18 cellular contexts compared by ENCODE assay signal in the genomic region with DNA sequence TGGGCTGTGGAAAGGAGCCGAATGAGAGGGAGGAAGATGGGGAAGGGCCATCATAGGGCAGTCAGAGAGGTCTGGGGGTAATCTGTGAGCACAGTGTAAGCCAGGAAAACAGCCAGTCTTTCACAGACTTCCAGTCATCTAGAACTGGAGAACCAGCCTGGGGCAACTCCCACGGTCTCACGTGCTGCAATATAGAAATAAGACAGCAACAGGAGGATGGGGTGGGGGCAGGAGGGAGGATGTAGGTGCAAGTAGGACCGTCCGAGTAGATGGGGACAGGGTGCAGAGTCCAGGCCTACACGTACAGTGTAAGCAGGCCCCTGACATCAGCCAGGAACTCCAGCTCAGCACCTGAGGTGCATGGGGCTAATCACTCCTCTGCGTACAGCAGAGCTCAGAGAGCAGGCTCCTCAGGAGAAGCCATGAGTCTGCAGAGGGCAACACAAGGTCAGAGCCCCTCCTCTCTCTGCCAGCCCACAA. TPM values are rescaled to one million over a fixed set of nuclear protein-coding genes. Genes with fewer than 3 reads are reported as not detected.
DNase-seq lines count a peak whose midpoint lies in the region; ATAC-seq, FAIRE-seq and TF ChIP-seq lines count a peak whose summit lies in the region.
"Had no signal": no experiment of that assay in that cellular context is flagged by ENCODE, and none has a peak within 500 bp of the region (broad histone marks: within the 10 kb centered on the region; RNA-seq: fewer than 3 reads in every experiment).

No MANE protein-coding gene starts in this region.

- H3K79me2 ChIP-seq in PC-9 (ENCODE audit: low read depth) (no peaks in the 10 kb centered on the region), H1 (ENCODE audit: control insufficient read depth in 1 of 2, insufficient read depth in 2 of 2, low read length in 2 of 2) (no peaks in the 10 kb centered on the region), trophoblast cell (ENCODE audit: control insufficient read depth, insufficient read depth, low read length, poor library complexity) (no peaks in the 10 kb centered on the region)

- no peak overlapping the region for H3K4ac ChIP-seq in H1 (replicated peaks; ENCODE audit: insufficient read length, low read depth, low read length)
- H3K4ac ChIP-seq in trophoblast cell (ENCODE audit: low read depth, low read length): no peak overlapping the region

- peak overlapping the region; percentile 79 for H3K27ac ChIP-seq in PC-9
- H3K27ac ChIP-seq in H1 (ENCODE audit: low read depth, low read length): no peak overlapping the region
- H3K27ac ChIP-seq in trophoblast cell (ENCODE audit: low read depth, low read length): no peak overlapping the region
- H3K27ac ChIP-seq: BLaER1 treated with 17β-estradiol and CSF1 and Interleukin-3, amounts not matched to agents 10 nM and 100 nM; gastrocnemius medialis had no signal

- H3K4me1 ChIP-seq in PC-9 (replicated peaks; ENCODE audit: insufficient read depth) (peaks cover 44% of the 10 kb centered on the region), H1 (replicated peaks in 1 of 4; ENCODE audit: control insufficient read depth in 3 of 4, insufficient read depth in 4 of 4, low read length in 3 of 4) (peaks cover 0 to 3% (median 0%) of the 10 kb centered on the region in 4 experiments; a peak in 1 of 7 replicates), trophoblast cell (ENCODE audit: control insufficient read depth in 1 of 2, insufficient read depth in 2 of 2, low read length in 2 of 2) (peaks cover 8% of the 10 kb centered on the region in 2 experiments)

- H3K27me3 Mint-ChIP-seq in activated CD4-positive, alpha-beta memory T cell treated with anti-CD3 and anti-CD28 coated beads for 36 hours: no peaks in the 10 kb centered on the region
- no peaks in the 10 kb centered on the region for H3K27me3 Mint-ChIP-seq in activated CD4-positive, alpha-beta memory T cell treated with anti-CD3 and anti-CD28 coated beads, Interleukin-2, amount 10 ng/mL, durations not matched to agents 7 days and 5 days
- H3K27me3 Mint-ChIP-seq: progenitor cell of endocrine pancreas had no signal

- CTCF ChIA-PET in activated CD4-positive, alpha-beta memory T cell treated with anti-CD3 and anti-CD28 coated beads for 36 hours (lab: Charles Lee): interaction anchor here (0.9 to 6.4 kb wide), 3 partner anchors 9 to 60 kb away, joined by 3 to 61 read pairs (median 3); partner anchors contain the start of gene TNFAIP3
- CTCF ChIA-PET in activated CD4-positive, alpha-beta memory T cell treated with anti-CD3 and anti-CD28 coated beads, Interleukin-2, amount 10 ng/mL, durations not matched to agents 7 days and 5 days (lab: Charles Lee): interaction anchor here (0.8 to 1.6 kb wide), 2 partner anchors 9 to 101 kb away, joined by 3 to 7 read pairs; no protein-coding TSS in a partner anchor
- CTCF ChIA-PET in PC-9 (lab: Charles Lee) (no interaction called here), H1 (lab: Charles Lee; ENCODE audit: partially characterized antibody) (interaction anchor here (0.6 to 2.5 kb wide), 5 partner anchors 10 to 132 kb away, joined by 3 to 12 read pairs (median 3); no protein-coding TSS in a partner anchor)

- no peak overlapping the region for H4K12ac ChIP-seq in trophoblast cell (ENCODE audit: low read depth, low read length)

- no peak overlapping the region for H4K5ac ChIP-seq in H1 (ENCODE audit: insufficient read length, low read depth, low read length)

- H3K23me2 ChIP-seq in H1 (ENCODE audit: low read depth, low read length): no peaks in the 10 kb centered on the region

- TF ChIP-seq EP300 in H1 (IDR thresholded peaks at IDR 0.05; ENCODE audit: borderline replicate concordance in 1 of 2, low read depth in 2 of 2, low read length in 2 of 2): no peak

- H4K8ac ChIP-seq in H1 (ENCODE audit: extremely low read depth, insufficient read depth, low read length): no peak overlapping the region
- H4K8ac ChIP-seq in trophoblast cell (ENCODE audit: low read depth, low read length): peak overlapping the region; percentile 11

- H3F3A ChIP-seq in PC-9 (ENCODE audit: insufficient read depth, low read depth): peaks cover 18% of the 10 kb centered on the region

- no peak for TF ChIP-seq CTCF in PC-9 (conservative IDR thresholded peaks at IDR 0.05)
- TF ChIP-seq CTCF in H1 (IDR thresholded peaks at IDR 0.05; ENCODE audit: control extremely low read depth in 1 of 3, insufficient read depth in 1 of 3, low read depth in 1 of 3, low read length in 3 of 3): no peak

- H2BK120ac ChIP-seq in H1 (replicated peaks; ENCODE audit: low read depth, low read length) (no peak overlapping the region), trophoblast cell (ENCODE audit: insufficient read depth, low read length, poor library complexity) (no peak overlapping the region)

- H3K27me3 ChIP-seq in PC-9 (ENCODE audit: insufficient read depth, low read depth) (no peaks in the 10 kb centered on the region), H1 (replicated peaks in 1 of 4; ENCODE audit: control insufficient read depth in 3 of 4, extremely low read depth in 1 of 4, insufficient read depth in 3 of 4, low read length in 3 of 4) (no peaks in the 10 kb centered on the region), trophoblast cell (ENCODE audit: insufficient read depth, low read length) (no peaks in the 10 kb centered on the region)
- H3K27me3 ChIP-seq: BLaER1 treated with 17β-estradiol and CSF1 and Interleukin-3, amounts not matched to agents 10 nM and 100 nM; gastrocnemius medialis had no signal

- H2AFZ ChIP-seq in PC-9 (peak overlapping the region; percentile 46; the same call in 1 of the 2 replicates), H1 (ENCODE audit: low read length) (peak overlapping the region; percentile 83), trophoblast cell (ENCODE audit: insufficient read depth, low read length, poor library complexity) (no peak overlapping the region)

- H3K4me3 ChIP-seq in PC-9 (no peak overlapping the region), H1 (ENCODE audit: extremely low read depth in 1 of 4, insufficient read depth in 2 of 4, low read depth in 3 of 4, low read length in 4 of 4) (no peak overlapping the region), trophoblast cell (ENCODE audit: low read depth, low read length) (no peak overlapping the region)
- H3K4me3 ChIP-seq: BLaER1 treated with 17β-estradiol and CSF1 and Interleukin-3, amounts not matched to agents 10 nM and 100 nM; gastrocnemius medialis had no signal

- H3K23ac ChIP-seq in H1 (ENCODE audit: insufficient read length): no peak overlapping the region
- H3K23ac ChIP-seq in trophoblast cell (ENCODE audit: low read length): no peak overlapping the region

- BruUV-seq in PC-9 (replicated peaks; lab: Mats Ljungman, UMichigan): no TSS peak

- no peak overlapping the region for H2BK15ac ChIP-seq in H1 (ENCODE audit: low read length)

- H2BK5ac ChIP-seq in H1 (ENCODE audit: low read depth, low read length) (no peak overlapping the region), trophoblast cell (ENCODE audit: low read depth, low read length, poor library complexity) (no peak overlapping the region)

- H3K79me1 ChIP-seq in H1 (ENCODE audit: low read depth, low read length): no peaks in the 10 kb centered on the region
- H3K79me1 ChIP-seq in trophoblast cell (ENCODE audit: low read length): peaks cover 4% of the 10 kb centered on the region

- DNase-seq in activated CD4-positive, alpha-beta memory T cell treated with anti-CD3 and anti-CD28 coated beads for 36 hours: no peak
- no peak for DNase-seq in activated CD4-positive, alpha-beta memory T cell treated with anti-CD3 and anti-CD28 coated beads, Interleukin-2, amount 10 ng/mL, durations not matched to agents 7 days and 5 days
- DNase-seq in PC-9 (no peak), H1 (ENCODE audit: low read depth in 1 of 2, low spot score in 2 of 2) (no peak), trophoblast cell (no peak), G401 (ENCODE audit: low spot score) (no peak), GM19239 (ENCODE audit: insufficient read length, low spot score) (no peak)
- DNase-seq: activated CD4-positive, CD25-positive, alpha-beta regulatory T cell; activated naive CD4-positive, alpha-beta T cell treated with Interleukin-2 at 50 U/mL for 16 hours; DMS153; gastrocnemius medialis; NCI-H2227 treated with DMSO at 0.1 percent for 48 hours; small intestine; stimulated activated CD4-positive, alpha-beta T cell treated with anti-CD3 and anti-CD28 coated beads, Interleukin-4, amount 100 ng/mL, for 4 hours had no signal

- H3K9ac ChIP-seq in H1 (replicated peaks in 1 of 4; ENCODE audit: extremely low read depth in 1 of 4, low read depth in 3 of 4, low read length in 3 of 4) (no peak overlapping the region), trophoblast cell (ENCODE audit: low read length) (no peak overlapping the region)
- H3K9ac ChIP-seq: BLaER1 treated with 17β-estradiol and CSF1 and Interleukin-3, amounts not matched to agents 10 nM and 100 nM had no signal

- no peak for TF ChIP-seq POLR2A in H1 (IDR thresholded peaks at IDR 0.05; ENCODE audit: control extremely low read depth in 1 of 2, low read depth in 2 of 2, low read length in 2 of 2)

- no peaks in the 10 kb centered on the region for H3K36me3 ChIP-seq in PC-9 (ENCODE audit: low read depth)
- no peaks in the 10 kb centered on the region for H3K36me3 ChIP-seq in H1 (ENCODE audit: control insufficient read depth in 2 of 4, insufficient read depth in 4 of 4, low read length in 3 of 4)
- H3K36me3 ChIP-seq in trophoblast cell (ENCODE audit: control insufficient read depth in 1 of 2, insufficient read depth in 2 of 2, low read length in 2 of 2): no peaks in the 10 kb centered on the region
- H3K36me3 ChIP-seq: BLaER1 treated with 17β-estradiol and CSF1 and Interleukin-3, amounts not matched to agents 10 nM and 100 nM; gastrocnemius medialis had no signal

- FAIRE-seq in H1 (lab: Jason Lieb, UNC) (no peak), GM19239 (lab: Jason Lieb, UNC) (no peak)
- FAIRE-seq: small intestine had no signal

- H4K91ac ChIP-seq in H1 (replicated peaks; ENCODE audit: insufficient read length, low read length): no peak overlapping the region
- H4K91ac ChIP-seq in trophoblast cell (ENCODE audit: low read depth, low read length): peak overlapping the region; percentile 45

- H4K20me1 ChIP-seq in PC-9 (ENCODE audit: insufficient read depth) (no peaks in the 10 kb centered on the region), H1 (replicated peaks in 1 of 2; ENCODE audit: control insufficient read depth in 1 of 2, insufficient read depth in 2 of 2, low read length in 2 of 2) (no peaks in the 10 kb centered on the region)
- H4K20me1 ChIP-seq: BLaER1 treated with 17β-estradiol and CSF1 and Interleukin-3, amounts not matched to agents 10 nM and 100 nM had no signal

- intact Hi-C loops in activated CD4-positive, alpha-beta memory T cell treated with anti-CD3 and anti-CD28 coated beads for 36 hours (cut with micrococcal nuclease): no loop called here
- intact Hi-C loops in PC-9 (cut with micrococcal nuclease; ENCODE audit: unreplicated experiment): loop anchor here (2.0 to 5.0 kb wide), 2 partner anchors 58 to 82 kb away; partner anchors contain the start of gene TNFAIP3

- H3K9me3 ChIP-seq in PC-9 (ENCODE audit: insufficient read depth, low read depth): no peaks in the 10 kb centered on the region
- no peaks in the 10 kb centered on the region for H3K9me3 ChIP-seq in H1 (ENCODE audit: insufficient read depth in 2 of 2, low read depth in 1 of 2, low read length in 1 of 2)
- no peaks in the 10 kb centered on the region for H3K9me3 ChIP-seq in trophoblast cell (ENCODE audit: insufficient read depth, low read depth, low read length)
- H3K9me3 ChIP-seq: gastrocnemius medialis had no signal

- H3K9me2 ChIP-seq in PC-9 (ENCODE audit: insufficient read depth): no peaks in the 10 kb centered on the region

- H3K18ac ChIP-seq in H1 (ENCODE audit: extremely low read depth, low read length) (no peak overlapping the region; the same call in 1 of the 2 replicates), trophoblast cell (ENCODE audit: low read length) (no peak overlapping the region)

- POLR2A ChIA-PET in activated CD4-positive, alpha-beta memory T cell treated with anti-CD3 and anti-CD28 coated beads for 36 hours (lab: Charles Lee): interaction anchor here (0.6 to 1.2 kb wide), 2 partner anchors 10 to 20 kb away, joined by 3 read pairs; no protein-coding TSS in a partner anchor
- POLR2A ChIA-PET in activated CD4-positive, alpha-beta memory T cell treated with anti-CD3 and anti-CD28 coated beads, Interleukin-2, amount 10 ng/mL, durations not matched to agents 7 days and 5 days (lab: Charles Lee): no interaction called here
- POLR2A ChIA-PET in PC-9 (lab: Charles Lee; ENCODE audit: unreplicated experiment) (interaction anchor here (0.6 kb wide), 1 partner anchor 278 kb away, joined by 4 read pairs; no protein-coding TSS in a partner anchor), H1 (lab: Charles Lee; ENCODE audit: partially characterized antibody) (no interaction called here)

- no peak overlapping the region for H3K56ac ChIP-seq in H1 (replicated peaks; ENCODE audit: insufficient read length, low read depth, low read length)

- in situ Hi-C loops in G401 (cut with HindIII; ENCODE audit: low sequenced_read_pairs): no loop called here

- peak overlapping the region; percentile 52 for H3K27ac Mint-ChIP-seq in activated CD4-positive, alpha-beta memory T cell treated with anti-CD3 and anti-CD28 coated beads for 36 hours
- no peak overlapping the region for H3K27ac Mint-ChIP-seq in activated CD4-positive, alpha-beta memory T cell treated with anti-CD3 and anti-CD28 coated beads, Interleukin-2, amount 10 ng/mL, durations not matched to agents 7 days and 5 days
- H3K27ac Mint-ChIP-seq: progenitor cell of endocrine pancreas had no signal

- no peak for ATAC-seq in HG02623 (IDR thresholded peaks at IDR 0.05; ENCODE audit: unreplicated experiment)
- ATAC-seq: gastrocnemius medialis, Right ventricle myocardium inferior had no signal

- WGBS in H1 (ENCODE audit: extremely low coverage in 1 of 2, insufficient coverage in 1 of 2, insufficient read length in 1 of 2, insufficient replicate concordance in 2 of 2, low coverage in 1 of 2, low lambda C conversion rate in 2 of 2, missing lambda C conversion rate in 1 of 2), 2 experiments: 94% methylated on average over 5 of the region's 7 CpGs; no CpG with 5 or more reads in 1 of the 2 experiments
- no CpG with 5 or more reads among the region's 7 CpGs for WGBS in trophoblast cell (ENCODE audit: extremely low coverage, insufficient coverage, insufficient read length)

- no peak overlapping the region; the same call in 1 of the 2 replicates for H2BK12ac ChIP-seq in H1 (ENCODE audit: low read depth, low read length)
- H2BK12ac ChIP-seq in trophoblast cell (ENCODE audit: low read length): peak overlapping the region; percentile 46

- H3K4me2 ChIP-seq in PC-9 (peak overlapping the region; percentile 24), H1 (ENCODE audit: insufficient read depth in 1 of 2, low read depth in 2 of 2, low read length in 2 of 2) (no peak overlapping the region), trophoblast cell (ENCODE audit: low read length) (no peak overlapping the region)
- H3K4me2 ChIP-seq: BLaER1 treated with 17β-estradiol and CSF1 and Interleukin-3, amounts not matched to agents 10 nM and 100 nM had no signal

- H3K14ac ChIP-seq in H1 (ENCODE audit: insufficient read length) (no peak overlapping the region), trophoblast cell (ENCODE audit: low read length) (no peak overlapping the region)

- no peak overlapping the region for H2AK5ac ChIP-seq in H1 (ENCODE audit: low read depth, low read length)
- no peak overlapping the region for H2AK5ac ChIP-seq in trophoblast cell (ENCODE audit: low read length)

- no peak overlapping the region for H3K4me3 Mint-ChIP-seq in activated CD4-positive, alpha-beta memory T cell treated with anti-CD3 and anti-CD28 coated beads for 36 hours
- H3K4me3 Mint-ChIP-seq in activated CD4-positive, alpha-beta memory T cell treated with anti-CD3 and anti-CD28 coated beads, Interleukin-2, amount 10 ng/mL, durations not matched to agents 7 days and 5 days: no peak overlapping the region

- TF ChIP-seq RAD21 in H1 (IDR thresholded peaks at IDR 0.05 in 1 of 2, conservative IDR thresholded peaks at IDR 0.05 in 1 of 2; ENCODE audit: low read depth in 2 of 2, low read length in 2 of 2): no peak

- peaks cover 2% of the 10 kb centered on the region for H3K36me3 Mint-ChIP-seq in activated CD4-positive, alpha-beta memory T cell treated with anti-CD3 and anti-CD28 coated beads for 36 hours
- peaks cover 2% of the 10 kb centered on the region for H3K36me3 Mint-ChIP-seq in activated CD4-positive, alpha-beta memory T cell treated with anti-CD3 and anti-CD28 coated beads, Interleukin-2, amount 10 ng/mL, durations not matched to agents 7 days and 5 days (ENCODE audit: low read depth)

- no peak overlapping the region for H2BK20ac ChIP-seq in H1 (ENCODE audit: low read length)

- peaks cover 2% of the 10 kb centered on the region for H3K9me3 Mint-ChIP-seq in activated CD4-positive, alpha-beta memory T cell treated with anti-CD3 and anti-CD28 coated beads for 36 hours
- H3K9me3 Mint-ChIP-seq in activated CD4-positive, alpha-beta memory T cell treated with anti-CD3 and anti-CD28 coated beads, Interleukin-2, amount 10 ng/mL, durations not matched to agents 7 days and 5 days: peaks cover 2% of the 10 kb centered on the region

- peaks cover 67% of the 10 kb centered on the region for H3K4me1 Mint-ChIP-seq in activated CD4-positive, alpha-beta memory T cell treated with anti-CD3 and anti-CD28 coated beads for 36 hours (ENCODE audit: low read depth)
- peaks cover 34% of the 10 kb centered on the region for H3K4me1 Mint-ChIP-seq in activated CD4-positive, alpha-beta memory T cell treated with anti-CD3 and anti-CD28 coated beads, Interleukin-2, amount 10 ng/mL, durations not matched to agents 7 days and 5 days

RNA-seq across cellular contexts. Expression of gene TNFAIP3, which starts 58.2 kb away (rescaled TPM):
- total RNA-seq in activated CD4-positive, alpha-beta memory T cell treated with anti-CD3 and anti-CD28 coated beads for 36 hours: 100 to 1,000 TPM; 259 to 267 TPM
- total RNA-seq in activated CD4-positive, alpha-beta memory T cell treated with anti-CD3 and anti-CD28 coated beads, Interleukin-2, amount 10 ng/mL, durations not matched to agents 7 days and 5 days: 100 to 1,000 TPM; 143 to 144 TPM
- 7.2 and 7.8 TPM in 2 replicates for total RNA-seq in PC-9 (2021)
- total RNA-seq in H1 (2021; fragmentation: NEBNext Ultra II Directional; extraction: Animal tissue kit (Norgen Biotek cat#: 25700)): 1.6 and 2.2 TPM in 2 replicates
- 1.1 and 2.0 TPM in 2 replicates for polyA plus RNA-seq in H1 (2011; rRNA removed)
- polyA plus RNA-seq in H1 (2011; cell fraction: cytosol; rRNA removed): 1.5 TPM
- polyA plus RNA-seq in H1 (2011; cell fraction: nucleus; rRNA removed): 3.9 TPM
- polyA plus RNA-seq in H1 (2012, experiment 1 of 2): 2.4 to 3.1 TPM (median 2.5 TPM) in 4 replicates
- polyA plus RNA-seq in H1 (2012, experiment 2 of 2): 0.51 TPM
- 1.4 TPM for polyA plus RNA-seq in H1 (2013, experiment 1 of 2)
- polyA plus RNA-seq in H1 (2013, experiment 2 of 2): 1.3 TPM
- 2.6 and 2.7 TPM in 2 replicates for polyA minus RNA-seq in H1 (2011; rRNA and poly(A)+ RNA removed)
- polyA minus RNA-seq in H1 (2011; cell fraction: cytosol; rRNA and poly(A)+ RNA removed): 3.0 TPM
- polyA minus RNA-seq in H1 (2011; cell fraction: nucleus; rRNA and poly(A)+ RNA removed): 3.8 TPM
- 59.7 and 64.7 TPM in 2 replicates for polyA plus RNA-seq in trophoblast cell (2013)
- 0.75 and 2.2 TPM in 2 replicates for total RNA-seq in G401 (2014; rRNA removed; shearing (Covaris generic))

Comparison
In these comparisons a context has a peak if more than half of its experiments do, and no peak if none do; other contexts are left out.
1. POLR2A ChIA-PET loops: an anchor here in activated CD4-positive, alpha-beta memory T cell treated with anti-CD3 and anti-CD28 coated beads for 36 hours (0.6 to 1.2 kb wide) and PC-9 (0.6 kb wide); none called in activated CD4-positive, alpha-beta memory T cell treated with anti-CD3 and anti-CD28 coated beads, Interleukin-2, amount 10 ng/mL, durations not matched to agents 7 days and 5 days and H1.
2. RNA of gene TNFAIP3, which starts 58.2 kb away (total RNA-seq): 259 to 267 TPM in activated CD4-positive, alpha-beta memory T cell treated with anti-CD3 and anti-CD28 coated beads for 36 hours and 143 to 144 TPM in activated CD4-positive, alpha-beta memory T cell treated with anti-CD3 and anti-CD28 coated beads, Interleukin-2, amount 10 ng/mL, durations not matched to agents 7 days and 5 days; 7.2 to 7.8 TPM in PC-9, 1.6 to 2.2 TPM in H1 and 0.75 to 2.2 TPM in G401; every median in the first group is over 10 times any median in the second.